In the genomic region with DNA sequence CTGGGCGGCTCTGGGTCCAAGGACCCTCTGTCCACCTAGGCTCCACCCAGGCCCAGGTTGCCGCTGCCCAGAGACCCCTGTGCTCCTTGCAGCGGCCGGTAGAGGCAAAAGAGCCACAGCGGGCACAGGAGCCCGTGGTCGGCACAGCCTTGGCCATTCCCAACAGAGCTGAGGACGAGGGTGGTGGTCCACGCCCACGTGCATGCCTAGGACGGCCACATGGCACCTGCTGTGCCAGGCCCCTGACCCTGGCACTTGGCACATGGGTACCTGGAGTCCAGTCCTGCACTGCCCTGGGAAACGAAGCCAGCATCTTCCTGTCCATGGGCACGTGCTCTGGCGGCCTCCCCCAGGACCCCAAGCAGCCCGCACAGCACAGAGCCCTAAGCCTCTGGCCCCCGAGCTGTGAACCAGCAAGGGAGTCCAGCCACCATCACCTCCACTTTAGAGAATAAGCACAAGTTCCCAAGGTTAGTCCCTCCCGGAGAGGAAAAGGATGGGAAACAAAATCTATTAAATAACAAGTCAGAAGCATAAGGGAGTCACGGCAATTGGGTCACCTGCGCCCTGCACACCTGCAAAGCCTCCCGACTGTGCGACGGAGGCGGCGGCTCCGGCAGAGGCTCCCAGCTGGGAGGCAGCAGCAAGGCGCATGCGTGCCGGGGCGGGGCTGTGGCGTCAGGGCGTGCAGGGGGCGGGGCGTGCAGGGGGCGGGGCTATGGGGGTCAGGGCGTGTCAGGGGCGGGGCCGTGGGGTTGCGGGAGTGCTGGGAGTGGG, we compare ENCODE assay signal across 7 cellular contexts. TPM values are rescaled to one million over a fixed set of nuclear protein-coding genes. Genes with fewer than 3 reads are reported as not detected.
DNase-seq lines count a peak whose midpoint lies in the region; ATAC-seq and TF ChIP-seq lines count a peak whose summit lies in the region.

No MANE protein-coding gene starts in this region.

- DNase-seq in Peyer's patch, result peak; percentile 33 to 65 (median 56)
- DNase-seq in activated naive CD4-positive, alpha-beta T cell treated with anti-CD3 and anti-CD28 coated beads, Interleukin-2, amount 50 U/mL, for 72 hours (ENCODE audit: low spot score in 2 of 2), result peak in 1 of 2 donors; percentile 77
- DNase-seq in islet precursor cell, result peak; percentile 79
- DNase-seq in stimulated activated CD4-positive, alpha-beta T cell treated with anti-CD3 and anti-CD28 coated beads, TNF-alpha, amount 100 ng/mL, for 4 hours (ENCODE audit: low read depth in 3 of 3), result peak in 2 of 3 experiments; percentile 34 to 52
- DNase-seq in glomerular visceral epithelial cell (ENCODE audit: extremely low spot score), result no peak

- TF ChIP-seq POLR2A in Peyer's patch (IDR thresholded peaks at IDR 0.05), result no peak

- no peak overlapping the region for H3K27ac ChIP-seq in Peyer's patch

- ATAC-seq in HG02642 (IDR thresholded peaks at IDR 0.05; ENCODE audit: poor library complexity, unreplicated experiment), result peak; percentile 54
- peak; percentile 55 to 84 for ATAC-seq in activated naive CD4-positive, alpha-beta T cell treated with anti-CD3 and anti-CD28 coated beads, Interleukin-2, amount 50 U/mL, for 72 hours
- ATAC-seq in GM21576 (IDR thresholded peaks at IDR 0.05; ENCODE audit: unreplicated experiment), result no peak

- H3K27ac Mint-ChIP-seq in activated naive CD4-positive, alpha-beta T cell treated with anti-CD3 and anti-CD28 coated beads, Interleukin-2, amount 50 U/mL, for 72 hours, result no peak overlapping the region

- no peak for TF ChIP-seq CTCF in Peyer's patch (IDR thresholded peaks at IDR 0.05)

- H3K9me3 ChIP-seq in Peyer's patch, result no peaks in the 10 kb centered on the region

- H3K36me3 Mint-ChIP-seq in activated naive CD4-positive, alpha-beta T cell treated with anti-CD3 and anti-CD28 coated beads, Interleukin-2, amount 50 U/mL, for 72 hours, result no peaks in the 10 kb centered on the region

- H3K27me3 ChIP-seq in Peyer's patch, result no peaks in the 10 kb centered on the region

- no peaks in the 10 kb centered on the region for H3K9me3 Mint-ChIP-seq in activated naive CD4-positive, alpha-beta T cell treated with anti-CD3 and anti-CD28 coated beads, Interleukin-2, amount 50 U/mL, for 72 hours

- no peaks in the 10 kb centered on the region for H3K36me3 ChIP-seq in Peyer's patch

- H3K4me3 ChIP-seq in Peyer's patch, result peak overlapping the region in 2 of 4 donors; percentile 6 to 21

- H3K4me1 ChIP-seq in Peyer's patch, result no peaks in the 10 kb centered on the region

RNA-seq across cellular contexts. Expression of gene STK32C, which starts 59.1 kb away (rescaled TPM):
- 10 to 100 TPM in 1 of 4 donors, 1 to 10 TPM in 2, under 1 TPM in 1; 0.35 to 23.9 (median 4.4) TPM for total RNA-seq in Peyer's patch
- 10 to 100 TPM; 14.5 to 25.5 TPM for total RNA-seq in activated naive CD4-positive, alpha-beta T cell treated with anti-CD3 and anti-CD28 coated beads, Interleukin-2, amount 50 U/mL, for 72 hours
